Comparison of ENCODE assay signal across 14 cellular contexts in the genomic region with DNA sequence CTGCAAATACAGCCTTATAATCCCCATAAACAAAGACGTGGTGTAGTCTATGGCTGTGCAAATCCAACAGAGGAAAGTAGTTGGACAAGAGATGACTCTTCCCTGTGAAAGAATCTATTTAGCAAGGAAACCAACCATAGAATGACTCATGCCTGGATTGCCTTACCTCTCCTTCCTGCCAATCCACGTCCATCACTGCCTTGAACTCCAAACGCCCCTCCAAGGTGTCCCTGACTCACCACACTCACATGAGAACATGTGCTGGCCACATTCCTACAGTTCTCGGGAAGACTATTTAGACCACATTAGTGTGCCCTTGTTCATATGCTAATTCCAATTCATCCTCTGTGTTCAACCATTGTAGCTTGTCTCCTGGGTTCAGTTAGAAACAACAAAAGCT.
A peak's percentile ranks its signal among the peaks of the same experiment; 100 is the strongest.
DNase-seq lines count a peak whose midpoint lies in the region; ATAC-seq and TF ChIP-seq lines count a peak whose summit lies in the region.
"Had no signal": no experiment of that assay in that cellular context is flagged by ENCODE, and none has a peak within 500 bp of the region (broad histone marks: within the 10 kb centered on the region; RNA-seq: fewer than 3 reads in every experiment).

No MANE protein-coding gene starts in this region.

- POLR2A ChIA-PET in AG04449 (lab: Yijun Ruan, JAX) = no interaction called here

- DNase-seq in AG04449 (ENCODE audit: low read depth, low spot score) = peak; percentile 60
- peak; percentile 98 for DNase-seq in HFF-Myc (ENCODE audit: extremely low read depth, low read depth)
- peak; percentile 100 for DNase-seq in amniotic epithelial cell (ENCODE audit: low read depth)
- peak; percentile 20 for DNase-seq in iPS DF 19.7 (ENCODE audit: low read depth, low spot score)
- DNase-seq in central memory CD4-positive, alpha-beta T cell = no peak
- no peak for DNase-seq in NCI-H510A treated with DMSO at 0.1 percent for 48 hours (lab: John Stamatoyannopoulos, UW)
- DNase-seq in NCI-H774 (lab: John Stamatoyannopoulos, UW) = no peak
- DNase-seq: activated CD4-positive, CD25-positive, alpha-beta regulatory T cell treated with anti-CD3 and anti-CD28 coated beads, Interleukin-2, amount 50 U/mL, for 72 hours; activated gamma-delta T cell; CD4-positive, CD25-positive, alpha-beta regulatory T cell; kidney; NCI-H1092; uterus had no signal

- TF ChIP-seq CTCF in AG04449 (IDR thresholded peaks at IDR 0.05; ENCODE audit: insufficient read depth, low read length, missing control alignments) = no peak
- no peak for TF ChIP-seq CTCF in HFF-Myc (IDR thresholded peaks at IDR 0.05; ENCODE audit: low read depth, low read length, missing control alignments)

- ATAC-seq in HG02759 (IDR thresholded peaks at IDR 0.05; ENCODE audit: unreplicated experiment) = no peak

- CTCF ChIA-PET in AG04449 (lab: Yijun Ruan, JAX) = no interaction called here

- H3K4me3 ChIP-seq in AG04449 (ENCODE audit: low read depth, low read length) (no peak overlapping the region), HFF-Myc (replicated peaks; ENCODE audit: low read depth, low read length) (no peak overlapping the region)
- H3K4me3 ChIP-seq: uterus had no signal

Comparison
In these comparisons a context has a peak if more than half of its experiments do, and no peak if none do; other contexts are left out.
1. DNase-seq: peak in AG04449 (single experiment), HFF-Myc (single experiment), amniotic epithelial cell (single experiment) and iPS DF 19.7 (single experiment); none in central memory CD4-positive, alpha-beta T cell (single experiment), NCI-H510A treated with DMSO at 0.1 percent for 48 hours (single experiment) and NCI-H774 (single experiment).